ENCODE assay signal across 8 cellular contexts in the genomic region with DNA sequence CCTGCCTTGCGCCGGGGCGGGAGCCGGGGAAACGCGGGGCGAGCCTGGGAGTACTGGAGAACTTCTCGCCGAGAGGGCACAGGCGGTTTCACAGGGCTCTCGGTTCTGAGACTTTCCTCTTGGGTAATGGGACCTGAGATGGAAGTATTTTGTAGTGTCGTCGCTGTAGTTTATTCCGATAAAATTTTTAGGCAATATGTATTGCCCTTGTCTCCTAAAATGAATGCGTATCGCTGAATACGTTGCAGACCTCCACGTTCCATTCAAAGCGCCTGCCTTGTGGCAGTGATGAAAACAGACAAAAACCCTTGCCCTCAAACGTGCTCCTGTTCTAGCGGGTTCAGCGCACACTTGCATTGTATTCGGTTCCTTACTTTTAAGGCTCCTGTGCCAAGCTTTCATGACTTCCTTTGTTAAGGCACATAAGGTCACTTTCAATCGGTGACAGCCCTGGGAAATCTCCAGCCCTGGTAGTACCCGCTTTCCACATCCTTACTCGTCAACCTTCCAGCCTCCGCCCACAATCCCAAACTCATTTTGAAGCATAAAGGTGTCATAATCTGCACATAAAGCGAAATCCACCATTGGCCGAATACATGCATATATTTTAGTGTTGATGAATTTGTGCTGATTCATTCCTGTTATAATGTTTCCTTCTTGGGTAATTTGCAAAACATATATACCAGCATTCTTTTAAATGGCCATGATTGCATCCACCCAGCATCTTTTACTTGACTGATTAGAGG. TPM values are rescaled to one million over a fixed set of nuclear protein-coding genes. Genes with fewer than 3 reads are reported as not detected.
A peak's percentile ranks its signal among the peaks of the same experiment; 100 is the strongest.
DNase-seq lines count a peak whose midpoint lies in the region; ATAC-seq and TF ChIP-seq lines count a peak whose summit lies in the region.

No MANE protein-coding gene starts in this region.

- H3K27ac ChIP-seq in AG04450 (ENCODE audit: low read depth, low read length) = peak overlapping the region; percentile 82
- peak overlapping the region; percentile 97 for H3K27ac ChIP-seq in MM.1S (ENCODE audit: low read length)

- H3K4me1 Mint-ChIP-seq in nephron progenitor cell = peaks cover 39% of the 10 kb centered on the region

- H3K4me1 ChIP-seq in MM.1S (ENCODE audit: low read length) = peaks cover 16% of the 10 kb centered on the region; the same call in 1 of the 2 replicates

- peak overlapping the region; percentile 94 for H3K27ac Mint-ChIP-seq in nephron progenitor cell

- H3K9ac ChIP-seq in MM.1S (ENCODE audit: low read length) = peak overlapping the region; percentile 100

- H3F3A ChIP-seq in MM.1S (ENCODE audit: insufficient read depth, low read length) = peaks cover 24% of the 10 kb centered on the region

- H3K79me2 ChIP-seq in MM.1S (ENCODE audit: low read length) = peaks cover 98% of the 10 kb centered on the region

- no peaks in the 10 kb centered on the region for H3K27me3 Mint-ChIP-seq in nephron progenitor cell (ENCODE audit: low read depth, poor library complexity)

- peak overlapping the region; percentile 98 for H3K4me3 Mint-ChIP-seq in nephron progenitor cell

- TF ChIP-seq CTCF in AG04450 (IDR thresholded peaks at IDR 0.05; ENCODE audit: low read depth, low read length) (no peak), GM10248 (IDR thresholded peaks at IDR 0.05; ENCODE audit: control extremely low read depth, extremely low read depth, low read depth, missing control alignments) (no peak), MM.1S (IDR thresholded peaks at IDR 0.05; ENCODE audit: low read length) (no peak), fibroblast of the aortic adventitia (IDR thresholded peaks at IDR 0.05; ENCODE audit: insufficient read depth, low read length) (no peak), nephron progenitor cell (IDR thresholded peaks at IDR 0.05) (no peak)

- H3K4me2 ChIP-seq in MM.1S (ENCODE audit: low read depth, low read length) = peak overlapping the region; percentile 87

- peaks cover 17% of the 10 kb centered on the region for H3K36me3 ChIP-seq in MM.1S (replicated peaks; ENCODE audit: insufficient read depth, low read length)

- no peak for ATAC-seq in HG02623 (IDR thresholded peaks at IDR 0.05; ENCODE audit: unreplicated experiment)
- no peak for ATAC-seq in GM19328 (IDR thresholded peaks at IDR 0.05; ENCODE audit: unreplicated experiment)

- H3K9me3 ChIP-seq in AG04450 (ENCODE audit: control insufficient read depth, insufficient read depth, low read length) (peaks cover 4% of the 10 kb centered on the region; the same call in 1 of the 2 replicates), MM.1S (replicated peaks; ENCODE audit: insufficient read depth, low read length) (no peaks in the 10 kb centered on the region)

- no peaks in the 10 kb centered on the region for H3K9me2 ChIP-seq in MM.1S (replicated peaks; ENCODE audit: insufficient read depth, low read length)

- peaks cover 48% of the 10 kb centered on the region for H3K36me3 Mint-ChIP-seq in nephron progenitor cell (ENCODE audit: low read depth)

- peaks cover 4% of the 10 kb centered on the region for H3K9me3 Mint-ChIP-seq in nephron progenitor cell

- POLR2A ChIA-PET in AG04450 (lab: Yijun Ruan, JAX) = interaction anchor here (1.0 to 1.8 kb wide), 7 partner anchors 14 to 226 kb away, joined by 3 to 13 read pairs (median 6); no protein-coding TSS in a partner anchor
- POLR2A ChIA-PET in GM10248 (lab: Yijun Ruan, JAX) = interaction anchor here (1.0 to 1.8 kb wide), 3 partner anchors 10 to 59 kb away, joined by 4 to 8 read pairs (median 4); partner anchors contain the start of gene KIF27

- DNase-seq in AG04450 (ENCODE audit: low read depth, low spot score) (no peak), GM10248 (ENCODE audit: extremely low spot score) (peak; percentile 47), MM.1S (peak; percentile 50), fibroblast of the aortic adventitia (ENCODE audit: low read depth) (peak; percentile 39), nephron progenitor cell (peak; percentile 20)
- DNase-seq in activated CD4-positive, alpha-beta T cell treated with anti-CD3 and anti-CD28 coated beads, Interleukin-2, amount 50 U/mL, for 48 hours = peak; percentile 43 to 49

- H2AFZ ChIP-seq in MM.1S (ENCODE audit: low read length) = peak overlapping the region; percentile 96

- peaks cover 35% of the 10 kb centered on the region for H4K20me1 ChIP-seq in MM.1S (ENCODE audit: insufficient read depth, low read length)

- H3K27me3 ChIP-seq in AG04450 (ENCODE audit: control insufficient read depth, insufficient read depth, low read length) = no peaks in the 10 kb centered on the region
- H3K27me3 ChIP-seq in MM.1S (replicated peaks; ENCODE audit: insufficient read depth, low read length) = no peaks in the 10 kb centered on the region

- H3K4me3 ChIP-seq in AG04450 (ENCODE audit: low read depth, low read length) (peak overlapping the region; percentile 98), MM.1S (ENCODE audit: low read length) (peak overlapping the region; percentile 100), fibroblast of the aortic adventitia (ENCODE audit: low read depth, low read length) (peak overlapping the region; percentile 99)

- CTCF ChIA-PET in AG04450 (lab: Charles Lee) = interaction anchor here (1.4 kb wide), 1 partner anchor 279 kb away, joined by 3 read pairs; no protein-coding TSS in a partner anchor
- CTCF ChIA-PET in GM10248 (lab: Yijun Ruan, JAX) = interaction anchor here (1.1 to 1.7 kb wide), 2 partner anchors 10 to 38 kb away, joined by 3 to 8 read pairs; no protein-coding TSS in a partner anchor

RNA-seq across cellular contexts. Expression of gene RMI1, which starts 0.7 kb away (rescaled TPM):
- polyA plus RNA-seq in AG04450 (2011; rRNA removed) = 4.0 and 4.7 TPM in 2 replicates
- polyA minus RNA-seq in AG04450 (2011; rRNA and poly(A)+ RNA removed) = 2.3 and 5.4 TPM in 2 replicates
- total RNA-seq in fibroblast of the aortic adventitia (ENCODE audit: low replicate concordance) = 1.2 and 17.0 TPM in 2 replicates

RNA-seq across cellular contexts. Expression of gene HNRNPK, which starts 1.3 kb away (rescaled TPM):
- polyA plus RNA-seq in AG04450 (2011; rRNA removed) = 586 and 673 TPM in 2 replicates
- polyA minus RNA-seq in AG04450 (2011; rRNA and poly(A)+ RNA removed) = 569 and 585 TPM in 2 replicates
- 207 and 445 TPM in 2 replicates for total RNA-seq in fibroblast of the aortic adventitia (ENCODE audit: low replicate concordance)
